In the genomic region with DNA sequence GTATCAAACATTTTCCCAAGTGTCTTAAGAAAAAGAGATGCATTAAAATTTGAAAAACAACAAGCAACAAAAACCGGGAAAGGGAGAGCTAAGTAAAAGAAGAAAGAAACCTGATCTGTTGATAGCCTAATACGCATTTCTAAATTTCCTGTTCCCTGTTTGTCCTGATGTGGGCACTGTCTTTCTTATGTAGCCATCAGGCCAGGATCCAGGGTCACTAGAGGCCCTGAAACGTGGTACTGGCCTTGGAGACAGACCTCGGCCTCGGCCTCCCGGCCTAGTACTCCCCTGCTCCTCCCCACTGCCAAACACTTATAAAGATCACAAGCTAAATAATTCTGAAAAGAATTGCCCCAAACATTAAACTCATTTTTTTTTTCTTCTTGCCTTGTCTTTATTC, we compare ENCODE assay signal across 23 cellular contexts.
"Had no signal": no experiment of that assay in that cellular context is flagged by ENCODE, and none has a peak within 500 bp of the region (broad histone marks: within the 10 kb centered on the region; RNA-seq: fewer than 3 reads in every experiment).

No MANE protein-coding gene starts in this region.

- H3K9me3 ChIP-seq: neutrophil, pancreas, tibial artery had no signal

- H3K27ac Mint-ChIP-seq: activated naive CD8-positive, alpha-beta T cell treated with anti-CD3 and anti-CD28 coated beads, Interleukin-2, amount 50 U/mL, for 24 hours; immature natural killer cell; natural killer cell; stimulated activated effector memory CD8-positive, alpha-beta T cell treated with anti-CD3 and anti-CD28 coated beads, Interleukin-12 subunit alpha, Interleukin-12 subunit beta, amount 100 ng/mL, for 72 hours; stimulated activated naive CD8-positive, alpha-beta T cell treated with anti-CD3 and anti-CD28 coated beads, Interleukin-15, amount 100 ng/mL, for 72 hours; T-helper 1 cell treated with Interleukin-12 subunit alpha and Interleukin-12 subunit beta and Interleukin-4 antibody, amounts not matched to agents 30 μg/mL and 1 μg/mL, for 36 hours had no signal

- H3K36me3 ChIP-seq: left lung, neutrophil, pancreas, tibial artery had no signal

- H3K27me3 Mint-ChIP-seq: activated naive CD8-positive, alpha-beta T cell treated with anti-CD3 and anti-CD28 coated beads, Interleukin-2, amount 50 U/mL, for 24 hours; stimulated activated naive CD8-positive, alpha-beta T cell treated with anti-CD3 and anti-CD28 coated beads, Interleukin-15, amount 100 ng/mL, for 72 hours had no signal

- H3K4me3 ChIP-seq: coronary artery, left lung, lung, pancreas, skin epidermis, tibial artery had no signal

- H3K4me1 Mint-ChIP-seq: activated naive CD8-positive, alpha-beta T cell treated with anti-CD3 and anti-CD28 coated beads, Interleukin-2, amount 50 U/mL, for 24 hours; immature natural killer cell; natural killer cell; stimulated activated effector memory CD8-positive, alpha-beta T cell treated with anti-CD3 and anti-CD28 coated beads, Interleukin-12 subunit alpha, Interleukin-12 subunit beta, amount 100 ng/mL, for 72 hours; stimulated activated naive CD8-positive, alpha-beta T cell treated with anti-CD3 and anti-CD28 coated beads, Interleukin-15, amount 100 ng/mL, for 72 hours had no signal

- ATAC-seq: activated naive CD8-positive, alpha-beta T cell treated with anti-CD3 and anti-CD28 coated beads, Interleukin-2, amount 50 U/mL, for 24 hours; left lung; natural killer cell; pancreas; right cardiac atrium; stimulated activated effector memory CD8-positive, alpha-beta T cell treated with anti-CD3 and anti-CD28 coated beads, Interleukin-12 subunit alpha, Interleukin-12 subunit beta, amount 100 ng/mL, for 72 hours; stimulated activated naive CD8-positive, alpha-beta T cell treated with anti-CD3 and anti-CD28 coated beads, Interleukin-15, amount 100 ng/mL, for 72 hours had no signal

- H3K4me1 ChIP-seq: left lung, pancreas, tibial artery had no signal

- DNase-seq: activated CD4-positive, alpha-beta T cell treated with anti-CD3 and anti-CD28 coated beads for 4 hours; activated CD4-positive, alpha-beta T cell treated with anti-CD3 and anti-CD28 coated beads, Interleukin-2, amount 50 U/mL, for 48 hours; activated CD4-positive, CD25-positive, alpha-beta regulatory T cell; activated effector memory CD4-positive, alpha-beta T cell treated with anti-CD3 and anti-CD28 coated beads, Interleukin-2, amount 50 U/mL, for 16 hours; activated naive CD4-positive, alpha-beta T cell treated with anti-CD3 and anti-CD28 coated beads, Interleukin-2, amount 50 U/mL, for 16 hours; activated naive CD8-positive, alpha-beta T cell treated with anti-CD3 and anti-CD28 coated beads, Interleukin-2, amount 50 U/mL, for 24 hours; cerebellar nuclear complex; foreskin fibroblast; immature natural killer cell; left lung; natural killer cell; pancreas; right cardiac atrium; stimulated activated CD4-positive, alpha-beta T cell treated with anti-CD3 and anti-CD28 coated beads, Interleukin-2, amount 100 ng/mL, for 24 hours; stimulated activated naive CD8-positive, alpha-beta T cell treated with anti-CD3 and anti-CD28 coated beads, Interleukin-15, amount 100 ng/mL, for 72 hours; T1000; tibial artery had no signal

- H3K27me3 ChIP-seq: left lung, neutrophil, pancreas, tibial artery had no signal

- H3K36me3 Mint-ChIP-seq: immature natural killer cell; natural killer cell; stimulated activated effector memory CD8-positive, alpha-beta T cell treated with anti-CD3 and anti-CD28 coated beads, Interleukin-12 subunit alpha, Interleukin-12 subunit beta, amount 100 ng/mL, for 72 hours had no signal

- H3K9me3 Mint-ChIP-seq: activated naive CD8-positive, alpha-beta T cell treated with anti-CD3 and anti-CD28 coated beads, Interleukin-2, amount 50 U/mL, for 24 hours; natural killer cell had no signal

- H3K4me3 Mint-ChIP-seq: activated naive CD8-positive, alpha-beta T cell treated with anti-CD3 and anti-CD28 coated beads, Interleukin-2, amount 50 U/mL, for 24 hours; immature natural killer cell; natural killer cell; stimulated activated effector memory CD8-positive, alpha-beta T cell treated with anti-CD3 and anti-CD28 coated beads, Interleukin-12 subunit alpha, Interleukin-12 subunit beta, amount 100 ng/mL, for 72 hours; stimulated activated naive CD8-positive, alpha-beta T cell treated with anti-CD3 and anti-CD28 coated beads, Interleukin-15, amount 100 ng/mL, for 72 hours; T-helper 1 cell treated with Interleukin-12 subunit alpha and Interleukin-12 subunit beta and Interleukin-4 antibody, amounts not matched to agents 30 μg/mL and 1 μg/mL, for 36 hours had no signal

- H3K27ac ChIP-seq: coronary artery, left lung, neutrophil, pancreas, skin epidermis, tibial artery had no signal
